23 cellular contexts compared by ENCODE assay signal in genomic region chr3:126008219-126008618, GRCh38. TPM values are rescaled to one million over a fixed set of nuclear protein-coding genes. Genes with fewer than 3 reads are reported as not detected.
"Had no signal": no experiment of that assay in that cellular context is flagged by ENCODE, and none has a peak within 500 bp of the region (broad histone marks: within the 10 kb centered on the region; RNA-seq: fewer than 3 reads in every experiment).

No MANE protein-coding gene starts in this region.

- H3K4me1 Mint-ChIP-seq: stimulated activated naive B cell treated with anti-CD40 and anti-IgM and Interleukin-4, amounts not matched to agents 10 μg/mL and 1 μg/mL and 100 μg/mL, for 72 hours; T-cell had no signal

- ATAC-seq: activated T-cell treated with anti-CD3 and anti-CD28 coated beads, Interleukin-2, amount 50 U/mL, for 4 hours; body of pancreas; stimulated activated naive B cell treated with anti-CD40 and anti-IgM and Interleukin-4, amounts not matched to agents 10 μg/mL and 1 μg/mL and 100 μg/mL, for 72 hours; T-cell had no signal

- H3K27me3 ChIP-seq: body of pancreas, esophagus muscularis mucosa, sigmoid colon had no signal

- H3K27ac Mint-ChIP-seq: activated CD4-positive, alpha-beta T cell treated with anti-CD3 and anti-CD28 coated beads, Interleukin-2, amount 10 ng/mL, durations not matched to agents 7 days and 5 days; activated T-helper 2 cell treated with anti-CD3 and anti-CD28 coated beads, Interferon-gamma antibody, Interleukin-2, Interleukin-4, amounts not matched to agents 10 μg/mL and 5 μg/mL and 100 μg/mL, durations not matched to agents 14 hours and 24 hours and 36 hours; stimulated activated naive B cell treated with anti-CD40 and anti-IgM and Interleukin-4, amounts not matched to agents 10 μg/mL and 1 μg/mL and 100 μg/mL, for 72 hours; T-cell had no signal

- H3K4me3 Mint-ChIP-seq: activated CD4-positive, alpha-beta T cell treated with anti-CD3 and anti-CD28 coated beads, Interleukin-2, amount 10 ng/mL, durations not matched to agents 7 days and 5 days; activated T-cell treated with anti-CD3 and anti-CD28 coated beads, Interleukin-2, amount 50 U/mL, for 4 hours; stimulated activated naive B cell treated with anti-CD40 and anti-IgM and Interleukin-4, amounts not matched to agents 10 μg/mL and 1 μg/mL and 100 μg/mL, for 72 hours; T-cell had no signal

- H3K4me1 ChIP-seq: body of pancreas, esophagus muscularis mucosa, sigmoid colon had no signal

- H3K27ac ChIP-seq: body of pancreas, esophagus muscularis mucosa, left ventricle myocardium inferior, sigmoid colon, thoracic aorta, WERI-Rb-1 had no signal

- H3K27me3 Mint-ChIP-seq: activated CD4-positive, alpha-beta T cell treated with anti-CD3 and anti-CD28 coated beads, Interleukin-2, amount 10 ng/mL, durations not matched to agents 7 days and 5 days; stimulated activated naive B cell treated with anti-CD40 and anti-IgM and Interleukin-4, amounts not matched to agents 10 μg/mL and 1 μg/mL and 100 μg/mL, for 72 hours; T-cell had no signal

- DNase-seq: activated CD4-positive, alpha-beta T cell treated with anti-CD3 and anti-CD28 coated beads, Interleukin-2, amount 10 ng/mL, durations not matched to agents 7 days and 5 days; activated CD4-positive, CD25-positive, alpha-beta regulatory T cell treated with anti-CD3 and anti-CD28 coated beads, Interleukin-2, amount 50 U/mL, for 72 hours; activated CD8-positive, alpha-beta memory T cell treated with anti-CD3 and anti-CD28 coated beads for 24 hours; activated CD8-positive, alpha-beta memory T cell treated with anti-CD3 and anti-CD28 coated beads, Interleukin-2, amount 50 U/mL, for 4 hours; activated naive CD4-positive, alpha-beta T cell; activated T-cell treated with anti-CD3 and anti-CD28 coated beads, Interleukin-2, amount 50 U/mL, for 4 hours; anterior cingulate cortex; body of pancreas; effector memory CD4-positive, alpha-beta T cell; hippocampal formation; left ventricle myocardium inferior; retina; sigmoid colon; stimulated activated CD4-positive, alpha-beta T cell treated with anti-CD3 and anti-CD28 coated beads, Interleukin-15, amount 100 ng/mL, for 24 hours; stimulated activated naive B cell treated with anti-CD40 and anti-IgM and Interleukin-4, amounts not matched to agents 10 μg/mL and 1 μg/mL and 100 μg/mL, for 72 hours; T-cell; WERI-Rb-1 had no signal

- H3K4me3 ChIP-seq: body of pancreas, esophagus muscularis mucosa, left ventricle myocardium inferior, sigmoid colon, smooth muscle cell, thoracic aorta had no signal

- H3K9me3 ChIP-seq: body of pancreas, esophagus muscularis mucosa, left ventricle myocardium inferior, sigmoid colon, thoracic aorta had no signal

- H3K9me3 Mint-ChIP-seq: activated CD4-positive, alpha-beta T cell treated with anti-CD3 and anti-CD28 coated beads, Interleukin-2, amount 10 ng/mL, durations not matched to agents 7 days and 5 days; activated T-cell treated with anti-CD3 and anti-CD28 coated beads, Interleukin-2, amount 50 U/mL, for 4 hours; activated T-helper 2 cell treated with anti-CD3 and anti-CD28 coated beads, Interferon-gamma antibody, Interleukin-2, Interleukin-4, amounts not matched to agents 10 μg/mL and 5 μg/mL and 100 μg/mL, durations not matched to agents 14 hours and 24 hours and 36 hours; T-cell had no signal

RNA-seq across cellular contexts. Expression of gene ROPN1B, which starts 39.2 kb away (rescaled TPM):
- total RNA-seq: activated CD4-positive, alpha-beta T cell treated with anti-CD3 and anti-CD28 coated beads, Interleukin-2, amount 10 ng/mL, durations not matched to agents 7 days and 5 days; activated T-cell treated with anti-CD3 and anti-CD28 coated beads, Interleukin-2, amount 50 U/mL, for 4 hours; activated T-helper 2 cell treated with anti-CD3 and anti-CD28 coated beads, Interferon-gamma antibody, Interleukin-2, Interleukin-4, amounts not matched to agents 10 μg/mL and 5 μg/mL and 100 μg/mL, durations not matched to agents 14 hours and 24 hours and 36 hours; dermis microvascular lymphatic vessel endothelial cell; posterior vena cava; smooth muscle cell; T-cell; thoracic aorta had no signal
- polyA plus RNA-seq: smooth muscle cell had no signal
